ENCODE assay signal across 9 cellular contexts in genomic region chr3:60010778-60011177, GRCh38.
DNase-seq lines count a peak whose midpoint lies in the region; ATAC-seq and TF ChIP-seq lines count a peak whose summit lies in the region.
"Had no signal": no experiment of that assay in that cellular context is flagged by ENCODE, and none has a peak within 500 bp of the region (broad histone marks: within the 10 kb centered on the region; RNA-seq: fewer than 3 reads in every experiment).

No MANE protein-coding gene starts in this region.

- H3K4me3 ChIP-seq in esophagus squamous epithelium = no peak overlapping the region

- H3K4me1 ChIP-seq in esophagus squamous epithelium = no peaks in the 10 kb centered on the region

- H3K36me3 ChIP-seq in esophagus squamous epithelium = no peaks in the 10 kb centered on the region

- peak; percentile 98 for ATAC-seq in GM18498 (IDR thresholded peaks at IDR 0.05; ENCODE audit: unreplicated experiment)
- peak; percentile 98 for ATAC-seq in HG02870 (IDR thresholded peaks at IDR 0.05; ENCODE audit: unreplicated experiment)
- peak; percentile 99 for ATAC-seq in T-helper 17 cell

- no peak for TF ChIP-seq CTCF in esophagus squamous epithelium (IDR thresholded peaks at IDR 0.05)

- no peaks in the 10 kb centered on the region for H3K27me3 ChIP-seq in esophagus squamous epithelium

- intact Hi-C loops in esophagus squamous epithelium (cut with DNase I) = no loop called here

- DNase-seq in T-helper 17 cell = peak; percentile 12 to 41 (median 13)
- DNase-seq in immature natural killer cell = peak; percentile 83 to 86 (median 86)
- DNase-seq in AG20443 (ENCODE audit: low spot score) = no peak
- DNase-seq in esophagus squamous epithelium (lab: John Stamatoyannopoulos, UW) = no peak
- no peak for DNase-seq in H4 (ENCODE audit: low spot score)
- DNase-seq in NCI-H1105 treated with DMSO at 0.1 percent for 48 hours (lab: John Stamatoyannopoulos, UW) = no peak

- H3K27me3 Mint-ChIP-seq in T-helper 17 cell (no peaks in the 10 kb centered on the region), immature natural killer cell (ENCODE audit: low read depth in 3 of 3) (peaks cover 0 to 4% (median 0%) of the 10 kb centered on the region in 3 donors)
- H3K27me3 Mint-ChIP-seq: brain had no signal

- H3K4me1 Mint-ChIP-seq in T-helper 17 cell (peaks cover 31% of the 10 kb centered on the region), immature natural killer cell (peaks cover 77 to 85% of the 10 kb centered on the region in 2 donors)

- H3K27ac Mint-ChIP-seq in T-helper 17 cell = peak overlapping the region; percentile 95
- peak overlapping the region; percentile 96 to 99 (median 98) for H3K27ac Mint-ChIP-seq in immature natural killer cell

- 54 to 63% methylated on average over 4 of the region's 4 CpGs for WGBS in esophagus squamous epithelium, 2 donors

- H3K9me3 Mint-ChIP-seq in immature natural killer cell = no peaks in the 10 kb centered on the region

- H3K9me3 ChIP-seq in T-helper 17 cell (ENCODE audit: control insufficient read depth, low read length, poor library complexity, severe bottlenecking) (no peaks in the 10 kb centered on the region), esophagus squamous epithelium (no peaks in the 10 kb centered on the region)

- H3K27ac ChIP-seq in esophagus squamous epithelium = no peak overlapping the region

- H3K4me3 Mint-ChIP-seq in T-helper 17 cell (peak overlapping the region; percentile 84), immature natural killer cell (peak overlapping the region; percentile 76 to 91 (median 87))
- H3K4me3 Mint-ChIP-seq: brain had no signal

- no peak for TF ChIP-seq POLR2A in esophagus squamous epithelium (IDR thresholded peaks at IDR 0.05)

- H3K36me3 Mint-ChIP-seq in T-helper 17 cell (ENCODE audit: low read depth) (no peaks in the 10 kb centered on the region), immature natural killer cell (peaks cover 0 to 4% (median 0%) of the 10 kb centered on the region in 3 donors)
- H3K36me3 Mint-ChIP-seq: brain had no signal

Comparison
In these comparisons a context has a peak if more than half of its experiments do, and no peak if none do; other contexts are left out.
1. DNase-seq: peak in T-helper 17 cell (3 of 3) and immature natural killer cell (3 of 3); none in AG20443 (single experiment), esophagus squamous epithelium (single experiment), H4 (single experiment) and NCI-H1105 treated with DMSO at 0.1 percent for 48 hours (single experiment).
2. Peak in every context shown above with its lines, with median percentiles within 50 percentile points of each other: ATAC-seq.